In genomic region chr9:132784286-132784820, GRCh38 we compare ENCODE assay signal across 16 cellular contexts.
DNase-seq lines count a peak whose midpoint lies in the region; ATAC-seq, FAIRE-seq and TF ChIP-seq lines count a peak whose summit lies in the region.
"Had no signal": no experiment of that assay in that cellular context is flagged by ENCODE, and none has a peak within 500 bp of the region (broad histone marks: within the 10 kb centered on the region; RNA-seq: fewer than 3 reads in every experiment).

No MANE protein-coding gene starts in this region.

- TF ChIP-seq POLR2A in K562 (conservative IDR thresholded peaks at IDR 0.05), result no peak

- POLR2A ChIA-PET in K562 (lab: Yijun Ruan, JAX), result interaction anchor here (1.2 kb wide), 1 partner anchor 121 kb away, joined by 3 read pairs; no protein-coding TSS in a partner anchor

- TF ChIP-seq CTCF in K562 (IDR thresholded peaks at IDR 0.05 in 2 of 3, conservative IDR thresholded peaks at IDR 0.05 in 1 of 3; ENCODE audit: insufficient read depth in 2 of 3, low read depth in 1 of 3, low read length in 3 of 3) (no peak), fibroblast of villous mesenchyme (IDR thresholded peaks at IDR 0.05; ENCODE audit: insufficient read depth, low read depth, low read length) (no peak)

- ATAC-seq in K562, result no peak
- ATAC-seq: GM12878 had no signal

- intact Hi-C loops in K562 (cut with micrococcal nuclease), result no loop called here

- no peaks in the 10 kb centered on the region for H3K36me3 ChIP-seq in BLaER1 treated with 17β-estradiol and CSF1 and Interleukin-3, amounts not matched to agents 10 nM and 100 nM
- H3K36me3 ChIP-seq in K562 (ENCODE audit: control insufficient read depth, insufficient read depth, low read length), result no peaks in the 10 kb centered on the region
- no peaks in the 10 kb centered on the region for H3K36me3 ChIP-seq in effector memory CD4-positive, alpha-beta T cell (ENCODE audit: control insufficient read depth, insufficient read depth, low read length)
- H3K36me3 ChIP-seq: BE2C had no signal

- no peaks in the 10 kb centered on the region for H3K79me2 ChIP-seq in K562 (ENCODE audit: control insufficient read depth, insufficient read depth, low read length)

- no TSS peak for BruUV-seq in K562 (replicated peaks; lab: Mats Ljungman, UMichigan)

- H3K4me3 ChIP-seq in BLaER1 treated with 17β-estradiol and CSF1 and Interleukin-3, amounts not matched to agents 10 nM and 100 nM, result no peak overlapping the region
- H3K4me3 ChIP-seq in K562 (no peak overlapping the region), fibroblast of villous mesenchyme (ENCODE audit: low read depth, low read length) (no peak overlapping the region)
- no peak overlapping the region for H3K4me3 ChIP-seq in effector memory CD4-positive, alpha-beta T cell (ENCODE audit: insufficient read depth, low read depth, low read length, poor library complexity, severe bottlenecking)
- H3K4me3 ChIP-seq: GM12878 had no signal

- H3K27me3 ChIP-seq in BLaER1 treated with 17β-estradiol and CSF1 and Interleukin-3, amounts not matched to agents 10 nM and 100 nM, result no peaks in the 10 kb centered on the region
- H3K27me3 ChIP-seq in K562 (ENCODE audit: control insufficient read depth in 2 of 2, insufficient read depth in 2 of 2, low read length in 2 of 2), result peaks cover 0 to 9% of the 10 kb centered on the region in 2 experiments; a peak in 1 of 5 replicates
- H3K27me3 ChIP-seq in effector memory CD4-positive, alpha-beta T cell (replicated peaks; ENCODE audit: control insufficient read depth, insufficient read depth, low read length, poor library complexity, severe bottlenecking), result no peaks in the 10 kb centered on the region
- H3K27me3 ChIP-seq: BE2C had no signal

- no peaks in the 10 kb centered on the region for H3K9me1 ChIP-seq in K562 (ENCODE audit: control insufficient read depth, insufficient read depth, low read length)

- no peaks in the 10 kb centered on the region for H4K20me1 ChIP-seq in BLaER1 treated with 17β-estradiol and CSF1 and Interleukin-3, amounts not matched to agents 10 nM and 100 nM
- no peaks in the 10 kb centered on the region for H4K20me1 ChIP-seq in K562 (replicated peaks; ENCODE audit: control insufficient read depth, insufficient read depth, low read length)

- H2AFZ ChIP-seq in K562 (ENCODE audit: low read depth, low read length), result no peak overlapping the region

- H3K9ac ChIP-seq in BLaER1 treated with 17β-estradiol and CSF1 and Interleukin-3, amounts not matched to agents 10 nM and 100 nM, result no peak overlapping the region
- no peak overlapping the region for H3K9ac ChIP-seq in K562 (ENCODE audit: insufficient read depth in 1 of 2, low read depth in 2 of 2, low read length in 2 of 2)

- 58% methylated on average over 4 of the region's 4 CpGs for WGBS in K562 (ENCODE audit: insufficient coverage, low coverage, missing lambda C conversion rate)

- TF ChIP-seq EP300 in K562 (IDR thresholded peaks at IDR 0.05; ENCODE audit: low read length), result no peak

- H3K27ac ChIP-seq in BLaER1 treated with 17β-estradiol and CSF1 and Interleukin-3, amounts not matched to agents 10 nM and 100 nM, result no peak overlapping the region
- H3K27ac ChIP-seq in K562 (ENCODE audit: extremely low read depth, low read depth, low read length), result no peak overlapping the region
- no peak overlapping the region for H3K27ac ChIP-seq in effector memory CD4-positive, alpha-beta T cell (ENCODE audit: insufficient read depth, low read length, poor library complexity, severe bottlenecking)

- DNase-seq in K562 (ENCODE audit: extremely low read depth in 1 of 4, low spot score in 3 of 4) (no peak), fibroblast of villous mesenchyme (ENCODE audit: low read depth) (peak; percentile 22), kidney tubule cell (ENCODE audit: low spot score) (no peak), activated gamma-delta T cell (lab: John Stamatoyannopoulos, UW) (no peak)
- DNase-seq in effector memory CD4-positive, alpha-beta T cell, result no peak
- DNase-seq: ACHN; BE2C; CD4-positive, alpha-beta memory T cell; DMS153; DND-41; EL; H9 had no signal

- H3K9me3 ChIP-seq in BLaER1 treated with 17β-estradiol and CSF1 and Interleukin-3, amounts not matched to agents 10 nM and 100 nM (replicated peaks in 1 of 11), result peaks cover 0 to 10% (median 6%) of the 10 kb centered on the region in 11 experiments; a peak in 10 of 22 replicates
- H3K9me3 ChIP-seq in K562 (replicated peaks; ENCODE audit: control insufficient read depth, insufficient read depth, low read depth, low read length), result no peaks in the 10 kb centered on the region
- no peaks in the 10 kb centered on the region for H3K9me3 ChIP-seq in effector memory CD4-positive, alpha-beta T cell (ENCODE audit: control insufficient read depth, low read length)
- H3K9me3 ChIP-seq: BE2C had no signal

- CTCF ChIA-PET in K562 (lab: Yijun Ruan, JAX; ENCODE audit: low intra/inter-chr PET ratio), result no interaction called here

- in situ Hi-C loops in K562 (cut with MboI), result no loop called here

- no peak for FAIRE-seq in K562 (lab: Jason Lieb, UNC)
- FAIRE-seq: GM12878, GM19239, H1 had no signal

- H3K4me1 ChIP-seq in BLaER1 treated with 17β-estradiol and CSF1 and Interleukin-3, amounts not matched to agents 10 nM and 100 nM, result peaks cover 17 to 40% (median 29%) of the 10 kb centered on the region in 10 experiments
- peaks cover 0 to 16% of the 10 kb centered on the region in 2 experiments; a peak in 3 of 5 replicates for H3K4me1 ChIP-seq in K562 (replicated peaks in 1 of 2; ENCODE audit: control insufficient read depth in 2 of 2, insufficient read depth in 2 of 2, low read length in 2 of 2)
- no peaks in the 10 kb centered on the region for H3K4me1 ChIP-seq in effector memory CD4-positive, alpha-beta T cell (ENCODE audit: control insufficient read depth, insufficient read depth, low read length, poor library complexity, severe bottlenecking)
- H3K4me1 ChIP-seq: BE2C had no signal

- H3K4me2 ChIP-seq in BLaER1 treated with 17β-estradiol and CSF1 and Interleukin-3, amounts not matched to agents 10 nM and 100 nM, result peak overlapping the region in 8 of 11 experiments; percentile 6 to 45 (median 22); a peak in 9 of 22 replicates
- H3K4me2 ChIP-seq in K562 (ENCODE audit: insufficient read depth, low read length), result no peak overlapping the region

- TF ChIP-seq RAD21 in K562 (CRISPR knock-in tag; conservative IDR thresholded peaks at IDR 0.05 in 1 of 2, IDR thresholded peaks at IDR 0.05 in 1 of 2), result no peak

TF ChIP-seq in K562, 482 proteins besides CTCF, POLR2A, EP300 and RAD21:
- TF ChIP-seq GABPB1 (CRISPR knock-in tag; IDR thresholded peaks at IDR 0.05) (no peak), CEBPG (CRISPR knock-in tag; IDR thresholded peaks at IDR 0.05) (no peak), CEBPG (tag; conservative IDR thresholded peaks at IDR 0.05 in 1 of 2, IDR thresholded peaks at IDR 0.05 in 1 of 2) (0 out of 4 replicates have a peak, but pooled peaks of 1 of the 2 experiments have one; percentile 22), CEBPB (tag; IDR thresholded peaks at IDR 0.05) (peak; percentile 28)
